ENCODE assay signal across 8 cellular contexts in the genomic region with DNA sequence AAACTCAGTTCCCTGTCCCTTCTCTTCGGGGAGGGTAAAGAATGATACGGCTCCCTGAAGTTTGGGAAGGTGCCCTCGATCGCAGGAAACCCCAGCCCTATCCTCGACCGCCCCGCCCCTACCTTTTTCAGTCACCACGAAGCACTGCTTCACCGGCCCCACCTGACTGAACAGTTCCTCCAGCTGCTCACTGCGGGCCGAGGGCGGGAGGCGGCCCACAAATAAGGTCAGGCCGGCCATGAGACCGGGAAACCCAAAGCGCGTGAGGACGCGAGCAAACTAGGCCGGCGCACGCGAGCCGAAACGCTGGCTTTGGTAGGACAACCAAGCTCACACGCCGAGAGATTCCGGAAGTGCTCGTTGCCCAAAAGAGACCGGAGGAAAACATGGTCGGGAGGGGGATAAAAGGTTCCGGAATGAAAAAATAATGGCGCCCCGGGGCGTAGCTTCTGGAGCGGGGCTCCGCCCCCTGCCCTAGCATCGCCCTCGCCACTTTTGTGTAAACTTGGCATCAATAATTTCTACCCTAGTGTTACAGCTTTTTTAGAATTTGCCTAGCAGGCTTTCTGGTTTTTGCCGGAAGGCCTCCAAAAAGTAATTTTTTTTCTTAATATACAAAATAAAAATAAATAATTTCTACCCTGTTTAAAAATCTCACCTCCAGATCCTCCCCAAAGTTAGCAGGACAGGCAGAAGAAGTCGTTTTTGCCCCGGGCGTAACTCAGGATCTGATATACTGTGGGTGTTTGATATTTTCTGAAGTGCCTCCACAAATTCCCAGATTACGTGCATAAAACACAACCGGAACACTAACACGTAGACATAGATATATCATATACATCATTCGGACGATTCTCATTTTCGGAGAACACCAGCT. TPM values are rescaled to one million over a fixed set of nuclear protein-coding genes. Genes with fewer than 3 reads are reported as not detected.
DNase-seq lines count a peak whose midpoint lies in the region; ATAC-seq and TF ChIP-seq lines count a peak whose summit lies in the region.

Gene RBM28 (minus strand): TSS at position 355 of the 877 bp plus-strand sequence. CDS start 115 bp downstream, at position 240.

- peaks cover 34% of the 10 kb centered on the region for H3K4me1 Mint-ChIP-seq in nephron

- DNase-seq in ELF-1 (ENCODE audit: low read depth, low spot score) (peak; percentile 96), GOT3 (lab: John Stamatoyannopoulos, UW) (peak; percentile 68), LHCN-M2 (ENCODE audit: low read depth) (peak; percentile 95), fibroblast of pulmonary artery (ENCODE audit: low read depth) (peak; percentile 94)
- DNase-seq in activated T-helper 9 cell treated with anti-CD3 and anti-CD28 coated beads, Interleukin-2, amount 50 U/mL, for 16 hours (ENCODE audit: low read depth) = peak; percentile 74
- peak; percentile 82 for DNase-seq in stimulated activated naive CD8-positive, alpha-beta T cell treated with anti-CD3 and anti-CD28 coated beads, Interleukin-15, Interleukin-2, amounts not matched to agents 100 U/mL and 50 U/mL, for 24 hours

- H3K27me3 Mint-ChIP-seq in nephron (ENCODE audit: low read depth) = no peaks in the 10 kb centered on the region

- TF ChIP-seq CTCF in fibroblast of pulmonary artery (IDR thresholded peaks at IDR 0.05; ENCODE audit: low read length, missing control alignments) (no peak), nephron (IDR thresholded peaks at IDR 0.05; ENCODE audit: unreplicated experiment in 3 of 3) (no peak)

- H3K36me3 Mint-ChIP-seq in nephron (ENCODE audit: low read depth) = no peaks in the 10 kb centered on the region

- ATAC-seq in stimulated activated naive CD8-positive, alpha-beta T cell treated with anti-CD3 and anti-CD28 coated beads, Interleukin-15, Interleukin-2, amounts not matched to agents 100 U/mL and 50 U/mL, for 24 hours = peak; percentile 98

- peak within 1 kb of the TSS; percentile 96 to 98 (median 97) for H3K4me3 Mint-ChIP-seq in nephron

- H3K9me3 Mint-ChIP-seq in nephron = no peaks in the 10 kb centered on the region

- peak within 1 kb of the TSS; percentile 91 to 96 (median 94) for H3K27ac Mint-ChIP-seq in nephron

- TF ChIP-seq POLR2A in Raji (IDR thresholded peaks at IDR 0.05; ENCODE audit: insufficient read depth, low read depth, low read length) = peak; percentile 97

- peak within 1 kb of the TSS; percentile 99 for H3K4me3 ChIP-seq in fibroblast of pulmonary artery (replicated peaks; ENCODE audit: low read depth, low read length)

RNA-seq across cellular contexts. Expression of gene RBM28, which starts in this region (rescaled TPM):
- 24.1 and 29.3 TPM in 2 replicates for total RNA-seq in LHCN-M2 (2014; rRNA removed)
- polyA plus RNA-seq in LHCN-M2 (2012) = 30.5 TPM

Comparison
In these comparisons a context has a peak if more than half of its experiments do, and no peak if none do; other contexts are left out.
1. Peak in every context shown above with its lines: DNase-seq, ATAC-seq and H3K4me3 ChIP-seq.